In genomic region chr1:229508823-229509337, GRCh38 we compare ENCODE assay signal across 1 cellular context.
TF ChIP-seq lines count a peak whose summit lies in the region.

No MANE protein-coding gene starts in this region.

TF ChIP-seq in HCT116, 20 proteins besides CTCF, POLR2A, EP300 and RAD21 (continued from another document):
- TF ChIP-seq REST (IDR thresholded peaks at IDR 0.05; ENCODE audit: low read depth): no peak
- no peak for TF ChIP-seq ELF1 (IDR thresholded peaks at IDR 0.05; ENCODE audit: borderline replicate concordance, low read depth)
- TF ChIP-seq SP1 (IDR thresholded peaks at IDR 0.05; ENCODE audit: low read depth): no peak
TF ChIP-seq in HCT116: peak in this region for 0.
